Comparison of ENCODE assay signal across 26 cellular contexts in the genomic region with DNA sequence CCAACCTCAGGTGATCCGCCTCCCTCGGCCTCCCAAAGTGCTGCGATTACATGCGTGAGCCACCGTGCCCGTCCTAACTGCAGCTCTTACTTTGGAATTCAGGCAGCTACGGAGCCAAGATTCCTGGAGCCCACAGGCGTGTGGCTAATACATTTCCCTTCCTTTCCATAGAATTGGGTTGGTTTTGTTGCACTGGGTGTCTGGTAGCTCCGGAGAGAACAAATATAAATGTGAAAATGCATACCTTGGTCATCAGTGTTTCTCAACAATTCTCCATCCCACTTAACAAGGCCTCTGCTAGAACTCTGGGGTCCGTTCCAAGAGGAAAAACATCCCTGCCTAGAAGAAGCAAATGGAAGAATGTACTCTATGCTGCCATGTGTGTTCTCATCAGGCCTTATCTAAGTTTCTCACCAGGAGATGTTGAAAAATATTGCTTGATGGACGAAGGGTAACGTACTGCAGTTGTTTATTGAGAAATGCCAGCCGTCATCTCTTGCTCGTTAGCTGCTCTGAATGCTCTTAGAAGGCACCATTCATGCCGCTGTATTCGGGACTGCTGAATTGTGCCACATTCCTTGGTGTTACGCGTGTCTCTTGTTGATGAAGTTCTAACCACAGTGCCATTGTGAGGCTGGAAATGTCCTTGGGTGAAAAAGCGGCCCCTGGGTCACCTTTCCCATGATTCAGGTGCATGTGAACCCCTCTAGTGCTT.
"Had no signal": no experiment of that assay in that cellular context is flagged by ENCODE, and none has a peak within 500 bp of the region (broad histone marks: within the 10 kb centered on the region; RNA-seq: fewer than 3 reads in every experiment).

No MANE protein-coding gene starts in this region.

- H3K27me3 ChIP-seq: esophagus squamous epithelium, heart left ventricle, pancreas, right lobe of liver, spleen, testis, tibial nerve, upper lobe of right lung, vagina had no signal

- H3K36me3 ChIP-seq: pancreas, right lobe of liver had no signal

- H3K9me3 ChIP-seq: esophagus squamous epithelium, heart left ventricle, mucosa of descending colon, pancreas, right lobe of liver, spleen, testis, tibial nerve, upper lobe of right lung, vagina had no signal

- ATAC-seq: effector memory CD8-positive, alpha-beta T cell; heart left ventricle; left lobe of liver; mucosa of descending colon; naive thymus-derived CD8-positive, alpha-beta T cell; pancreas; right lobe of liver; stimulated activated naive B cell treated with anti-CD40 and anti-IgM and Interleukin-4, amounts not matched to agents 10 μg/mL and 1 μg/mL and 100 μg/mL, for 72 hours; stimulated activated naive CD8-positive, alpha-beta T cell treated with anti-CD3 and anti-CD28 coated beads, Interleukin-15, amount 100 ng/mL, for 72 hours; upper lobe of right lung had no signal

- H3K27ac ChIP-seq: esophagus squamous epithelium, heart left ventricle, pancreas, right lobe of liver, spleen, testis, tibial nerve, upper lobe of right lung, vagina had no signal

- H3K4me1 ChIP-seq: esophagus squamous epithelium, heart left ventricle, pancreas, right lobe of liver, spleen, testis, tibial nerve, upper lobe of right lung, vagina had no signal

- H3K27me3 Mint-ChIP-seq: dendritic cell treated with granulocyte-macrophage colony-stimulating factor and Interleukin-4, amounts not matched to agents 40 ng/mL and 50 ng/mL, for 4 days; effector memory CD8-positive, alpha-beta T cell; naive thymus-derived CD8-positive, alpha-beta T cell; progenitor cell of endocrine pancreas; stimulated activated naive B cell treated with anti-CD40 and anti-IgM and Interleukin-4, amounts not matched to agents 10 μg/mL and 1 μg/mL and 100 μg/mL, for 72 hours; stimulated activated naive CD8-positive, alpha-beta T cell treated with anti-CD3 and anti-CD28 coated beads, Interleukin-15, amount 100 ng/mL, for 72 hours had no signal

- FAIRE-seq: colon, frontal cortex, pancreas had no signal

- H3K4me3 Mint-ChIP-seq: dendritic cell treated with granulocyte-macrophage colony-stimulating factor and Interleukin-4, amounts not matched to agents 40 ng/mL and 50 ng/mL, for 4 days; effector memory CD8-positive, alpha-beta T cell; naive thymus-derived CD8-positive, alpha-beta T cell; stimulated activated naive B cell treated with anti-CD40 and anti-IgM and Interleukin-4, amounts not matched to agents 10 μg/mL and 1 μg/mL and 100 μg/mL, for 72 hours; stimulated activated naive CD8-positive, alpha-beta T cell treated with anti-CD3 and anti-CD28 coated beads, Interleukin-15, amount 100 ng/mL, for 72 hours had no signal

- H3K4me3 ChIP-seq: esophagus squamous epithelium, heart left ventricle, mucosa of descending colon, pancreas, right lobe of liver, spleen, testis, tibial nerve, upper lobe of right lung, vagina had no signal

- DNase-seq: effector memory CD8-positive, alpha-beta T cell; esophagus squamous epithelium; heart left ventricle; hypothalamus; islet precursor cell; mammary epithelial cell; mucosa of descending colon; naive thymus-derived CD8-positive, alpha-beta T cell; nucleus accumbens; pancreas; right lobe of liver; spleen; stimulated activated CD4-positive, alpha-beta T cell treated with anti-CD3 and anti-CD28 coated beads, Interleukin-15, amount 100 ng/mL, for 24 hours; stimulated activated CD4-positive, alpha-beta T cell treated with anti-CD3 and anti-CD28 coated beads, Interleukin-1b, Interleukin-23, amount 100 ng/mL, for 48 hours; stimulated activated CD4-positive, alpha-beta T cell treated with anti-CD3 and anti-CD28 coated beads, Interleukin-4, amount 100 ng/mL, for 24 hours; stimulated activated naive B cell treated with anti-CD40 and anti-IgM and Interleukin-4, amounts not matched to agents 10 μg/mL and 1 μg/mL and 100 μg/mL, for 72 hours; stimulated activated naive CD8-positive, alpha-beta T cell treated with anti-CD3 and anti-CD28 coated beads, Interleukin-15, amount 100 ng/mL, for 72 hours; testis; upper lobe of right lung had no signal

- H3K9me3 Mint-ChIP-seq: dendritic cell treated with granulocyte-macrophage colony-stimulating factor and Interleukin-4, amounts not matched to agents 40 ng/mL and 50 ng/mL, for 4 days; effector memory CD8-positive, alpha-beta T cell; stimulated activated naive B cell treated with anti-CD40 and anti-IgM and Interleukin-4, amounts not matched to agents 10 μg/mL and 1 μg/mL and 100 μg/mL, for 72 hours; stimulated activated naive CD8-positive, alpha-beta T cell treated with anti-CD3 and anti-CD28 coated beads, Interleukin-15, amount 100 ng/mL, for 72 hours had no signal
